ENCODE assay signal across 1 cellular context in genomic region chr10:11687357-11687771, GRCh38.
TF ChIP-seq lines count a peak whose summit lies in the region.

No MANE protein-coding gene starts in this region.

TF ChIP-seq in WTC11, 78 proteins besides CTCF, POLR2A, EP300 and RAD21 (continued from another document):
- TF ChIP-seq ZNF532 (CRISPR knock-in tag; IDR thresholded peaks at IDR 0.05; ENCODE audit: borderline replicate concordance): no peak
- TF ChIP-seq AR (CRISPR knock-in tag; IDR thresholded peaks at IDR 0.05): no peak
- TF ChIP-seq ATF3 (CRISPR knock-in tag; conservative IDR thresholded peaks at IDR 0.05): no peak
- no peak for TF ChIP-seq JUN (CRISPR knock-in tag; IDR thresholded peaks at IDR 0.05)
- no peak for TF ChIP-seq SP1 (CRISPR knock-in tag; conservative IDR thresholded peaks at IDR 0.05)
- TF ChIP-seq KAT7 (CRISPR knock-in tag; IDR thresholded peaks at IDR 0.05; ENCODE audit: borderline replicate concordance): no peak
- TF ChIP-seq ZNF121 (CRISPR knock-in tag; IDR thresholded peaks at IDR 0.05): no peak
- no peak for TF ChIP-seq TCF7 (CRISPR knock-in tag; IDR thresholded peaks at IDR 0.05; ENCODE audit: low read depth)
- TF ChIP-seq CREM (CRISPR knock-in tag; IDR thresholded peaks at IDR 0.05): no peak
- no peak for TF ChIP-seq ELF4 (CRISPR knock-in tag; IDR thresholded peaks at IDR 0.05; ENCODE audit: low read depth)
- TF ChIP-seq NFYB (CRISPR knock-in tag; conservative IDR thresholded peaks at IDR 0.05; ENCODE audit: low read depth): no peak
- TF ChIP-seq HMGXB4 (CRISPR knock-in tag; IDR thresholded peaks at IDR 0.05): no peak
- no peak for TF ChIP-seq NR1H2 (CRISPR knock-in tag; IDR thresholded peaks at IDR 0.05)
- TF ChIP-seq ATF1 (CRISPR knock-in tag; IDR thresholded peaks at IDR 0.05): no peak
